ENCODE assay signal across 18 cellular contexts in genomic region chr10:125002423-125003145, GRCh38.
DNase-seq lines count a peak whose midpoint lies in the region; ATAC-seq and TF ChIP-seq lines count a peak whose summit lies in the region.
"Had no signal": no experiment of that assay in that cellular context is flagged by ENCODE, and none has a peak within 500 bp of the region (broad histone marks: within the 10 kb centered on the region; RNA-seq: fewer than 3 reads in every experiment).

No MANE protein-coding gene starts in this region.

- CTCF ChIA-PET in activated CD4-positive, alpha-beta memory T cell treated with anti-CD3 and anti-CD28 coated beads for 36 hours (lab: Charles Lee) = no interaction called here
- CTCF ChIA-PET in activated CD4-positive, alpha-beta memory T cell treated with anti-CD3 and anti-CD28 coated beads, Interleukin-2, amount 10 ng/mL, durations not matched to agents 7 days and 5 days (lab: Charles Lee) = no interaction called here
- CTCF ChIA-PET in RWPE1 (lab: Yijun Ruan, JAX) = interaction anchor here (0.6 to 1.0 kb wide), 2 partner anchors 12 to 294 kb away, joined by 3 read pairs; no protein-coding TSS in a partner anchor

- H3K36me3 ChIP-seq in left ventricle myocardium inferior (peaks cover 28% of the 10 kb centered on the region), SJCRH30 (peaks cover 10% of the 10 kb centered on the region; the same call in 1 of the 2 replicates)

- intact Hi-C loops in activated CD4-positive, alpha-beta memory T cell treated with anti-CD3 and anti-CD28 coated beads for 36 hours (cut with micrococcal nuclease) = no loop called here
- intact Hi-C loops in left ventricle myocardium inferior (cut with micrococcal nuclease) = no loop called here
- intact Hi-C loops in sciatic nerve (cut with DNase I) = no loop called here

- no peaks in the 10 kb centered on the region for H3K9me3 ChIP-seq in left ventricle myocardium inferior (replicated peaks)
- H3K9me3 ChIP-seq in SJCRH30 (replicated peaks) = no peaks in the 10 kb centered on the region
- H3K9me3 ChIP-seq: A549 had no signal

- no peaks in the 10 kb centered on the region for H3K36me3 Mint-ChIP-seq in activated CD4-positive, alpha-beta memory T cell treated with anti-CD3 and anti-CD28 coated beads for 36 hours
- H3K36me3 Mint-ChIP-seq in activated CD4-positive, alpha-beta memory T cell treated with anti-CD3 and anti-CD28 coated beads, Interleukin-2, amount 10 ng/mL, durations not matched to agents 7 days and 5 days (ENCODE audit: low read depth) = no peaks in the 10 kb centered on the region
- H3K36me3 Mint-ChIP-seq: CD8-positive, alpha-beta T cell; memory B cell had no signal

- H3K4me1 ChIP-seq in left ventricle myocardium inferior (peaks cover 88% of the 10 kb centered on the region), SJCRH30 (peaks cover 4% of the 10 kb centered on the region; the same call in 1 of the 2 replicates)
- H3K4me1 ChIP-seq: A549 had no signal

- H3K27ac ChIP-seq in RWPE1 (peak overlapping the region; percentile 80), left ventricle myocardium inferior (replicated peaks) (peak overlapping the region; percentile 74), SJCRH30 (no peak overlapping the region)
- H3K27ac ChIP-seq: A549 had no signal

- H3K4me3 Mint-ChIP-seq in activated CD4-positive, alpha-beta memory T cell treated with anti-CD3 and anti-CD28 coated beads for 36 hours = no peak overlapping the region
- no peak overlapping the region for H3K4me3 Mint-ChIP-seq in activated CD4-positive, alpha-beta memory T cell treated with anti-CD3 and anti-CD28 coated beads, Interleukin-2, amount 10 ng/mL, durations not matched to agents 7 days and 5 days
- H3K4me3 Mint-ChIP-seq: activated CD4-positive, alpha-beta T cell treated with anti-CD3 and anti-CD28 coated beads, Interleukin-2, amount 10 ng/mL, durations not matched to agents 24 days and 14 days; activated T-helper 1 cell treated with anti-CD3 and anti-CD28 coated beads, Interleukin-12 subunit alpha, Interleukin-12 subunit beta, Interleukin-2, Interleukin-4 antibody, amounts not matched to agents 30 ng/mL and 10 ng/mL and 1 ng/mL, durations not matched to agents 14 hours and 24 hours and 36 hours; CD8-positive, alpha-beta T cell; memory B cell had no signal

- peak; percentile 6 for DNase-seq in activated CD4-positive, alpha-beta memory T cell treated with anti-CD3 and anti-CD28 coated beads for 36 hours
- no peak for DNase-seq in activated CD4-positive, alpha-beta memory T cell treated with anti-CD3 and anti-CD28 coated beads, Interleukin-2, amount 10 ng/mL, durations not matched to agents 7 days and 5 days
- DNase-seq in RWPE1 (ENCODE audit: low spot score) (no peak), left ventricle myocardium inferior (peak; percentile 13), sciatic nerve (ENCODE audit: low spot score) (peak; percentile 59), SJCRH30 (no peak)
- DNase-seq: activated CD4-positive, alpha-beta T cell treated with anti-CD3 and anti-CD28 coated beads, Interleukin-2, amount 10 ng/mL, durations not matched to agents 24 days and 14 days; EL; NCI-H1417 treated with DMSO at 0.1 percent for 48 hours; NCI-H345; occipital lobe; SHP77 had no signal

- no peaks in the 10 kb centered on the region for H3K27me3 ChIP-seq in left ventricle myocardium inferior (ENCODE audit: low read depth)
- H3K27me3 ChIP-seq in SJCRH30 = no peaks in the 10 kb centered on the region

- H3K4me1 Mint-ChIP-seq in activated CD4-positive, alpha-beta memory T cell treated with anti-CD3 and anti-CD28 coated beads for 36 hours (ENCODE audit: low read depth) = no peaks in the 10 kb centered on the region
- H3K4me1 Mint-ChIP-seq in activated CD4-positive, alpha-beta memory T cell treated with anti-CD3 and anti-CD28 coated beads, Interleukin-2, amount 10 ng/mL, durations not matched to agents 7 days and 5 days = no peaks in the 10 kb centered on the region
- H3K4me1 Mint-ChIP-seq: activated CD4-positive, alpha-beta T cell treated with anti-CD3 and anti-CD28 coated beads, Interleukin-2, amount 10 ng/mL, durations not matched to agents 24 days and 14 days; memory B cell had no signal

- H3K27me3 Mint-ChIP-seq in activated CD4-positive, alpha-beta memory T cell treated with anti-CD3 and anti-CD28 coated beads for 36 hours = peaks cover 6% of the 10 kb centered on the region
- no peaks in the 10 kb centered on the region for H3K27me3 Mint-ChIP-seq in activated CD4-positive, alpha-beta memory T cell treated with anti-CD3 and anti-CD28 coated beads, Interleukin-2, amount 10 ng/mL, durations not matched to agents 7 days and 5 days
- H3K27me3 Mint-ChIP-seq: activated CD4-positive, alpha-beta T cell treated with anti-CD3 and anti-CD28 coated beads, Interleukin-2, amount 10 ng/mL, durations not matched to agents 24 days and 14 days had no signal

- H3K27ac Mint-ChIP-seq in activated CD4-positive, alpha-beta memory T cell treated with anti-CD3 and anti-CD28 coated beads for 36 hours = no peak overlapping the region
- H3K27ac Mint-ChIP-seq in activated CD4-positive, alpha-beta memory T cell treated with anti-CD3 and anti-CD28 coated beads, Interleukin-2, amount 10 ng/mL, durations not matched to agents 7 days and 5 days = no peak overlapping the region
- H3K27ac Mint-ChIP-seq: activated CD4-positive, alpha-beta T cell treated with anti-CD3 and anti-CD28 coated beads, Interleukin-2, amount 10 ng/mL, durations not matched to agents 24 days and 14 days; activated T-helper 1 cell treated with anti-CD3 and anti-CD28 coated beads, Interleukin-12 subunit alpha, Interleukin-12 subunit beta, Interleukin-2, Interleukin-4 antibody, amounts not matched to agents 30 ng/mL and 10 ng/mL and 1 ng/mL, durations not matched to agents 14 hours and 24 hours and 36 hours; CD8-positive, alpha-beta T cell; memory B cell had no signal

- H3K4me3 ChIP-seq in left ventricle myocardium inferior = no peak overlapping the region
- no peak overlapping the region for H3K4me3 ChIP-seq in SJCRH30
- H3K4me3 ChIP-seq: A549 had no signal

- ATAC-seq in sciatic nerve (no peak), HG03045 (IDR thresholded peaks at IDR 0.05; ENCODE audit: unreplicated experiment) (no peak), GM21576 (IDR thresholded peaks at IDR 0.05; ENCODE audit: unreplicated experiment) (no peak)
- ATAC-seq: CD8-positive, alpha-beta T cell had no signal

- TF ChIP-seq CTCF in RWPE1 (conservative IDR thresholded peaks at IDR 0.05; ENCODE audit: low read depth) = no peak
- no peak for TF ChIP-seq CTCF in left ventricle myocardium inferior (IDR thresholded peaks at IDR 0.05; ENCODE audit: borderline replicate concordance)

- POLR2A ChIA-PET in activated CD4-positive, alpha-beta memory T cell treated with anti-CD3 and anti-CD28 coated beads for 36 hours (lab: Charles Lee) = no interaction called here
- POLR2A ChIA-PET in activated CD4-positive, alpha-beta memory T cell treated with anti-CD3 and anti-CD28 coated beads, Interleukin-2, amount 10 ng/mL, durations not matched to agents 7 days and 5 days (lab: Charles Lee) = interaction anchor here (1.0 kb wide), 1 partner anchor 43 kb away, joined by 3 read pairs; no protein-coding TSS in a partner anchor
- POLR2A ChIA-PET in RWPE1 (lab: Yijun Ruan, JAX; ENCODE audit: low non-redundant PET) = no interaction called here

- no peaks in the 10 kb centered on the region for H3K9me3 Mint-ChIP-seq in activated CD4-positive, alpha-beta memory T cell treated with anti-CD3 and anti-CD28 coated beads for 36 hours
- H3K9me3 Mint-ChIP-seq in activated CD4-positive, alpha-beta memory T cell treated with anti-CD3 and anti-CD28 coated beads, Interleukin-2, amount 10 ng/mL, durations not matched to agents 7 days and 5 days = no peaks in the 10 kb centered on the region
- H3K9me3 Mint-ChIP-seq: activated CD4-positive, alpha-beta T cell treated with anti-CD3 and anti-CD28 coated beads, Interleukin-2, amount 10 ng/mL, durations not matched to agents 24 days and 14 days; activated T-helper 1 cell treated with anti-CD3 and anti-CD28 coated beads, Interleukin-12 subunit alpha, Interleukin-12 subunit beta, Interleukin-2, Interleukin-4 antibody, amounts not matched to agents 30 ng/mL and 10 ng/mL and 1 ng/mL, durations not matched to agents 14 hours and 24 hours and 36 hours; CD8-positive, alpha-beta T cell; memory B cell had no signal

Comparison
In these comparisons a context has a peak if more than half of its experiments do, and no peak if none do; other contexts are left out.
1. DNase-seq: peak in activated CD4-positive, alpha-beta memory T cell treated with anti-CD3 and anti-CD28 coated beads for 36 hours (single experiment), left ventricle myocardium inferior (single experiment) and sciatic nerve (single experiment); none in activated CD4-positive, alpha-beta memory T cell treated with anti-CD3 and anti-CD28 coated beads, Interleukin-2, amount 10 ng/mL, durations not matched to agents 7 days and 5 days (single experiment), RWPE1 (single experiment) and SJCRH30 (0 of 2).